Comparison of ENCODE assay signal across 1 cellular context in genomic region chr2:233819884-233820765, GRCh38.
TF ChIP-seq lines count a peak whose summit lies in the region.

No MANE protein-coding gene starts in this region.

TF ChIP-seq in GM23338, 12 proteins besides CTCF, POLR2A, EP300 and RAD21 (continued from another document):
- TF ChIP-seq ZNF462 (CRISPR knock-in tag; IDR thresholded peaks at IDR 0.05) (no peak), JUNB (IDR thresholded peaks at IDR 0.05; ENCODE audit: unreplicated experiment) (no peak)
